10 cellular contexts compared by ENCODE assay signal in the genomic region with DNA sequence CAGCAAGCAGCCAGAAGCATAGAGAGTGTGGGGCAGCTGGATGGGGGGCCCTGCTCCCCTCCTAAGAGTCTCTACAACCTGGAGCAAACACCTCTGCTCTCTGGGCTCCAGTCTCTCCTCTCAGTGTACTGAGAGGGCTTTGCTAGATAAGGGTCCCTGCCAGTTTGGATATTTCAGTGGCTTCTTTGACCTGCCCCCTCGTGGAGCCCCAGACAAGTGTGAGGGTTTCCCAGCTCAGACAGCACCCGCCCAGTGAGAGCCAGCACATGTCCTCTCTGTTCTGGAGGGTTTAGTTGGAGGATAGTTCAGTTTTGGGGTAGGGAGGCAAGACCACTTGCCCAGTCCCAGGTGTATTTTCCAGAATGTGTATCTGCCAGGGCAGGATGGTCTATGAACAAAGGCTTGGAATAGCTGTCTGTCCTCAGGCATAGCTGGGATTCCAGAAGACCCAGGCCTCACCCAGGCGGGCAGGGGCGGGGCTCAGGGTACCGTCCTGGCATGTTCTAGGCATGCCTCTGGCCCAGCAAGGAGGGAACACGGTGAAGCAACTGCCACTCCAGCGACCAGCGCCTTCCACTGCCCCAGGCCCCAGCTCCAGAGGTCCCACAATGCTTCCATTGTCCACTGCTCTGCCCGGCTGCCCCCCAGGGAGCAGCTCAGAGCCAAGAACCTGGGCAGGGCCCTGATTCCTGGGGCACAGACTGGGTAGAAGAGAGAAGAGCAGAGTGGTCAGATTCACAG. TPM values are rescaled to one million over a fixed set of nuclear protein-coding genes. Genes with fewer than 3 reads are reported as not detected.
DNase-seq lines count a peak whose midpoint lies in the region; ATAC-seq and TF ChIP-seq lines count a peak whose summit lies in the region.
"Had no signal": no experiment of that assay in that cellular context is flagged by ENCODE, and none has a peak within 500 bp of the region (broad histone marks: within the 10 kb centered on the region; RNA-seq: fewer than 3 reads in every experiment).

No MANE protein-coding gene starts in this region.

- H3K9me3 ChIP-seq in hepatocyte (ENCODE audit: low read depth), result no peaks in the 10 kb centered on the region

- H4K20me1 ChIP-seq in hepatocyte (ENCODE audit: insufficient read depth, poor library complexity, severe bottlenecking), result no peaks in the 10 kb centered on the region

- peak; percentile 58 for ATAC-seq in WTC11

- H3K36me3 Mint-ChIP-seq in WTC11, result no peaks in the 10 kb centered on the region

- no peaks in the 10 kb centered on the region for H3K9me3 Mint-ChIP-seq in WTC11

- 81% methylated on average over 9 of the region's 9 CpGs for WGBS in hepatocyte (ENCODE audit: low lambda C conversion rate, missing lambda C conversion rate)

- no peak overlapping the region for H3K4me2 ChIP-seq in hepatocyte

- H3K27me3 Mint-ChIP-seq in WTC11 (ENCODE audit: low read depth), result no peaks in the 10 kb centered on the region

- DNase-seq in EL (peak; percentile 28), WTC11 (ENCODE audit: low spot score) (peak; percentile 43), hepatocyte (ENCODE audit: low spot score) (no peak), renal cortical epithelial cell (ENCODE audit: low read depth) (peak; percentile 66), NCI-H1436 (lab: John Stamatoyannopoulos, UW) (no peak), ACHN (no peak), hepatic stellate cell (ENCODE audit: low spot score) (no peak), HuH-7.5 (ENCODE audit: low spot score) (no peak)
- DNase-seq: effector CD4-positive, alpha-beta T cell had no signal

- no peaks in the 10 kb centered on the region for H3K36me3 ChIP-seq in hepatocyte (replicated peaks; ENCODE audit: insufficient read depth, low read depth)

- H2AFZ ChIP-seq in hepatocyte, result no peak overlapping the region

- H3K27ac Mint-ChIP-seq in WTC11, result peak overlapping the region; percentile 89

- H3K27ac ChIP-seq in hepatocyte, result peak overlapping the region; percentile 24

- no peaks in the 10 kb centered on the region for H3K79me2 ChIP-seq in hepatocyte

- POLR2A ChIA-PET in WTC11 (lab: Charles Lee), result interaction anchor here (0.6 kb wide), 1 partner anchor 48 kb away, joined by 3 read pairs; no protein-coding TSS in a partner anchor

- H3K4me3 Mint-ChIP-seq in WTC11, result no peak overlapping the region

- no peaks in the 10 kb centered on the region for H3K27me3 ChIP-seq in hepatocyte

- TF ChIP-seq CTCF in WTC11 (IDR thresholded peaks at IDR 0.05), result no peak
- no peak for TF ChIP-seq CTCF in hepatocyte (IDR thresholded peaks at IDR 0.05; ENCODE audit: poor library complexity)

- in situ Hi-C loops in ACHN (cut with HindIII; ENCODE audit: low pct_ligation_motif_present, low pct_unique_long_range_greater_than_20kb, low sequenced_read_pairs), result no loop called here

- H3K4me1 ChIP-seq in hepatocyte (ENCODE audit: insufficient read depth), result peaks cover 39% of the 10 kb centered on the region

- CTCF ChIA-PET in WTC11 (lab: Charles Lee), result interaction anchor here (0.5 to 5.7 kb wide), 8 partner anchors 12 to 581 kb away, joined by 3 to 47 read pairs (median 5); no protein-coding TSS in a partner anchor

- H3K9me2 ChIP-seq in hepatocyte (replicated peaks; ENCODE audit: insufficient read depth), result no peaks in the 10 kb centered on the region

- H3K4me1 Mint-ChIP-seq in WTC11, result peaks cover 42% of the 10 kb centered on the region

- no peak overlapping the region for H3K4me3 ChIP-seq in hepatocyte

TF ChIP-seq in WTC11, 78 proteins besides CTCF, POLR2A, EP300 and RAD21 (continues in another document):
- TF ChIP-seq GRHL2 (CRISPR knock-in tag; IDR thresholded peaks at IDR 0.05; ENCODE audit: insufficient replicate concordance, severe bottlenecking), result no peak
- TF ChIP-seq NFYB (CRISPR knock-in tag; conservative IDR thresholded peaks at IDR 0.05; ENCODE audit: low read depth), result no peak
- TF ChIP-seq, protein P1, sequence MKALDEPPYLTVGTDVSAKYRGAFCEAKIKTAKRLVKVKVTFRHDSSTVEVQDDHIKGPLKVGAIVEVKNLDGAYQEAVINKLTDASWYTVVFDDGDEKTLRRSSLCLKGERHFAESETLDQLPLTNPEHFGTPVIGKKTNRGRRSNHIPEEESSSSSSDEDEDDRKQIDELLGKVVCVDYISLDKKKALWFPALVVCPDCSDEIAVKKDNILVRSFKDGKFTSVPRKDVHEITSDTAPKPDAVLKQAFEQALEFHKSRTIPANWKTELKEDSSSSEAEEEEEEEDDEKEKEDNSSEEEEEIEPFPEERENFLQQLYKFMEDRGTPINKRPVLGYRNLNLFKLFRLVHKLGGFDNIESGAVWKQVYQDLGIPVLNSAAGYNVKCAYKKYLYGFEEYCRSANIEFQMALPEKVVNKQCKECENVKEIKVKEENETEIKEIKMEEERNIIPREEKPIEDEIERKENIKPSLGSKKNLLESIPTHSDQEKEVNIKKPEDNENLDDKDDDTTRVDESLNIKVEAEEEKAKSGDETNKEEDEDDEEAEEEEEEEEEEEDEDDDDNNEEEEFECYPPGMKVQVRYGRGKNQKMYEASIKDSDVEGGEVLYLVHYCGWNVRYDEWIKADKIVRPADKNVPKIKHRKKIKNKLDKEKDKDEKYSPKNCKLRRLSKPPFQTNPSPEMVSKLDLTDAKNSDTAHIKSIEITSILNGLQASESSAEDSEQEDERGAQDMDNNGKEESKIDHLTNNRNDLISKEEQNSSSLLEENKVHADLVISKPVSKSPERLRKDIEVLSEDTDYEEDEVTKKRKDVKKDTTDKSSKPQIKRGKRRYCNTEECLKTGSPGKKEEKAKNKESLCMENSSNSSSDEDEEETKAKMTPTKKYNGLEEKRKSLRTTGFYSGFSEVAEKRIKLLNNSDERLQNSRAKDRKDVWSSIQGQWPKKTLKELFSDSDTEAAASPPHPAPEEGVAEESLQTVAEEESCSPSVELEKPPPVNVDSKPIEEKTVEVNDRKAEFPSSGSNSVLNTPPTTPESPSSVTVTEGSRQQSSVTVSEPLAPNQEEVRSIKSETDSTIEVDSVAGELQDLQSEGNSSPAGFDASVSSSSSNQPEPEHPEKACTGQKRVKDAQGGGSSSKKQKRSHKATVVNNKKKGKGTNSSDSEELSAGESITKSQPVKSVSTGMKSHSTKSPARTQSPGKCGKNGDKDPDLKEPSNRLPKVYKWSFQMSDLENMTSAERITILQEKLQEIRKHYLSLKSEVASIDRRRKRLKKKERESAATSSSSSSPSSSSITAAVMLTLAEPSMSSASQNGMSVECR (CRISPR knock-in tag; IDR thresholded peaks at IDR 0.05; ENCODE audit: borderline replicate concordance), result no peak
- TF ChIP-seq, protein P2, sequence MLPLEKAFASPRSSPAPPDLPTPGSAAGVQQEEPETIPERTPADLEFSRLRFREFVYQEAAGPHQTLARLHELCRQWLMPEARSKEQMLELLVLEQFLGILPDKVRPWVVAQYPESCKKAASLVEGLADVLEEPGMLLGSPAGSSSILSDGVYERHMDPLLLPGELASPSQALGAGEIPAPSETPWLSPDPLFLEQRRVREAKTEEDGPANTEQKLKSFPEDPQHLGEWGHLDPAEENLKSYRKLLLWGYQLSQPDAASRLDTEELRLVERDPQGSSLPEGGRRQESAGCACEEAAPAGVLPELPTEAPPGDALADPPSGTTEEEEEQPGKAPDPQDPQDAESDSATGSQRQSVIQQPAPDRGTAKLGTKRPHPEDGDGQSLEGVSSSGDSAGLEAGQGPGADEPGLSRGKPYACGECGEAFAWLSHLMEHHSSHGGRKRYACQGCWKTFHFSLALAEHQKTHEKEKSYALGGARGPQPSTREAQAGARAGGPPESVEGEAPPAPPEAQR (CRISPR knock-in tag; IDR thresholded peaks at IDR 0.05), result no peak
- no peak for TF ChIP-seq KAT7 (CRISPR knock-in tag; IDR thresholded peaks at IDR 0.05; ENCODE audit: borderline replicate concordance)
- TF ChIP-seq, protein P3, sequence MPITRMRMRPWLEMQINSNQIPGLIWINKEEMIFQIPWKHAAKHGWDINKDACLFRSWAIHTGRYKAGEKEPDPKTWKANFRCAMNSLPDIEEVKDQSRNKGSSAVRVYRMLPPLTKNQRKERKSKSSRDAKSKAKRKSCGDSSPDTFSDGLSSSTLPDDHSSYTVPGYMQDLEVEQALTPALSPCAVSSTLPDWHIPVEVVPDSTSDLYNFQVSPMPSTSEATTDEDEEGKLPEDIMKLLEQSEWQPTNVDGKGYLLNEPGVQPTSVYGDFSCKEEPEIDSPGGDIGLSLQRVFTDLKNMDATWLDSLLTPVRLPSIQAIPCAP (CRISPR knock-in tag; IDR thresholded peaks at IDR 0.05), result no peak
- no peak for TF ChIP-seq FOXP1 (CRISPR knock-in tag; IDR thresholded peaks at IDR 0.05; ENCODE audit: borderline replicate concordance)
- no peak for TF ChIP-seq ZNF219 (CRISPR knock-in tag; IDR thresholded peaks at IDR 0.05; ENCODE audit: borderline replicate concordance)
- TF ChIP-seq, protein P4, sequence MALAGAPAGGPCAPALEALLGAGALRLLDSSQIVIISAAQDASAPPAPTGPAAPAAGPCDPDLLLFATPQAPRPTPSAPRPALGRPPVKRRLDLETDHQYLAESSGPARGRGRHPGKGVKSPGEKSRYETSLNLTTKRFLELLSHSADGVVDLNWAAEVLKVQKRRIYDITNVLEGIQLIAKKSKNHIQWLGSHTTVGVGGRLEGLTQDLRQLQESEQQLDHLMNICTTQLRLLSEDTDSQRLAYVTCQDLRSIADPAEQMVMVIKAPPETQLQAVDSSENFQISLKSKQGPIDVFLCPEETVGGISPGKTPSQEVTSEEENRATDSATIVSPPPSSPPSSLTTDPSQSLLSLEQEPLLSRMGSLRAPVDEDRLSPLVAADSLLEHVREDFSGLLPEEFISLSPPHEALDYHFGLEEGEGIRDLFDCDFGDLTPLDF (CRISPR knock-in tag; IDR thresholded peaks at IDR 0.05), result no peak

RNA-seq across cellular contexts. Expression of a gene that starts 7.5 kb away (rescaled TPM):
- total RNA-seq in WTC11 (2021) (34.1 to 47.2 TPM (median 38.6 TPM) in 3 replicates), hepatocyte (20.3 and 26.1 TPM in 2 replicates), renal cortical epithelial cell (35.9 and 65.0 TPM in 2 replicates)
- 11.7 and 15.0 TPM in 2 replicates for polyA plus RNA-seq in hepatocyte

RNA-seq across cellular contexts. Expression of a gene that starts 49.4 kb away (rescaled TPM):
- total RNA-seq in WTC11 (2021) (611 to 645 TPM (median 645 TPM) in 3 replicates), hepatocyte (365 and 421 TPM in 2 replicates), renal cortical epithelial cell (278 and 409 TPM in 2 replicates)
- 172 and 199 TPM in 2 replicates for polyA plus RNA-seq in hepatocyte

RNA-seq across cellular contexts. Expression of a gene that starts 54.5 kb away (rescaled TPM):
- total RNA-seq in WTC11 (2021), result 17.1 to 19.1 TPM (median 17.9 TPM) in 3 replicates
- 28.5 and 30.4 TPM in 2 replicates for total RNA-seq in hepatocyte
- 29.9 and 33.2 TPM in 2 replicates for polyA plus RNA-seq in hepatocyte
- 32.8 and 45.7 TPM in 2 replicates for total RNA-seq in renal cortical epithelial cell

RNA-seq across cellular contexts. Expression of a gene that starts 54.8 kb away (rescaled TPM):
- total RNA-seq in WTC11 (2021), result 0.16 to 0.96 TPM (median 0.72 TPM) in 3 replicates
- total RNA-seq in hepatocyte, result 0.30 TPM in 1 of 2 replicates, not detected in the other
- polyA plus RNA-seq in hepatocyte, result 0.29 TPM in 1 of 2 replicates, not detected in the other
- 0.05 TPM in 1 of 2 replicates, not detected in the other for total RNA-seq in renal cortical epithelial cell
- total RNA-seq: mononuclear cell had no signal

RNA-seq across cellular contexts. Expression of a gene that starts 54.9 kb away (rescaled TPM):
- total RNA-seq in WTC11 (2021) (128 to 138 TPM (median 132 TPM) in 3 replicates), hepatocyte (59.4 and 74.3 TPM in 2 replicates), renal cortical epithelial cell (14.2 and 37.9 TPM in 2 replicates)
- 119 and 129 TPM in 2 replicates for polyA plus RNA-seq in hepatocyte

Comparison
In these comparisons a context has a peak if more than half of its experiments do, and no peak if none do; other contexts are left out.
1. DNase-seq: peak in EL (single experiment), WTC11 (single experiment) and renal cortical epithelial cell (single experiment); none in hepatocyte (single experiment), NCI-H1436 (single experiment), ACHN (single experiment), hepatic stellate cell (single experiment) and HuH-7.5 (single experiment).